In the genomic region with DNA sequence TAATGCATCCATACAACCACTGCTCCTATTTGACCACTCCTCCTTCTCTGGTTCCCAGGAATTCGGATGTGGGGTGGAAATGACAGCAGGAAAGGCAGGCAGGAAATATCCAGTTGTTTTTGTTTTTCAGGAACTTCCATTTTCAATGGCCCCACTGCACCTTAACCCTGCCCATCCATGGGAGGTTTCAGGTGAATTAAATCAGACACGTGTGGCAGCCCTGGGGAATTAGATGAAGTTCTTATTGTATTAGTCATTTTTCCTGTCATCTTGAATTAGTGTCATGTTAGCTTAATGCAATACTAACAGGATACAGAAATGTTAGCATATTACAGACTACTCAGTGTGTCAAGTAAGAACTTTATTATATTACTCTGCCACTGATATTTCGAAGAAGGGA, we compare ENCODE assay signal across 21 cellular contexts.
DNase-seq lines count a peak whose midpoint lies in the region; ATAC-seq and TF ChIP-seq lines count a peak whose summit lies in the region.
"Had no signal": no experiment of that assay in that cellular context is flagged by ENCODE, and none has a peak within 500 bp of the region (broad histone marks: within the 10 kb centered on the region; RNA-seq: fewer than 3 reads in every experiment).

No MANE protein-coding gene starts in this region.

- no peak for ATAC-seq in activated CD8-positive, alpha-beta T cell treated with anti-CD3 and anti-CD28 coated beads, Interleukin-2, amount 10 ng/mL, durations not matched to agents 7 days and 5 days
- no peak for ATAC-seq in stimulated activated naive B cell treated with anti-CD40 and anti-IgM and Interleukin-4, amounts not matched to agents 10 μg/mL and 1 μg/mL and 100 μg/mL, for 72 hours (replicated peaks)
- ATAC-seq: CD8-positive, alpha-beta T cell had no signal

- DNase-seq in M059J (ENCODE audit: low read depth) (peak; percentile 22), SK-N-DZ (ENCODE audit: low spot score) (peak; percentile 82), endothelial cell (ENCODE audit: low spot score) (peak; percentile 22), retina (peak; percentile 44)
- no peak for DNase-seq in activated CD8-positive, alpha-beta T cell treated with anti-CD3 and anti-CD28 coated beads, Interleukin-2, amount 10 ng/mL, durations not matched to agents 7 days and 5 days
- no peak for DNase-seq in activated CD4-positive, CD25-positive, alpha-beta regulatory T cell treated with anti-CD3 and anti-CD28 coated beads, Interleukin-2, amount 50 U/mL, for 72 hours
- no peak for DNase-seq in stimulated activated naive B cell treated with anti-CD40 and anti-IgM and Interleukin-4, amounts not matched to agents 10 μg/mL and 1 μg/mL and 100 μg/mL, for 72 hours
- DNase-seq: AML-193; C1 segment of cervical spinal cord; Caco-2; CD8-positive, alpha-beta T cell; GM23248; H7; NCI-H1092; NCI-H1436; NCI-H187; NCI-H2171 treated with DMSO at 0.1 percent for 48 hours; NCI-H345; NCI-H510A treated with DMSO at 0.1 percent for 48 hours; SHP77 had no signal

- CTCF ChIA-PET in activated CD8-positive, alpha-beta T cell treated with anti-CD3 and anti-CD28 coated beads, Interleukin-2, amount 10 ng/mL, durations not matched to agents 7 days and 5 days (lab: Charles Lee), result no interaction called here

- H3K9me3 Mint-ChIP-seq in endothelial cell (ENCODE audit: unreplicated experiment), result no peaks in the 10 kb centered on the region
- H3K9me3 Mint-ChIP-seq in activated CD8-positive, alpha-beta T cell treated with anti-CD3 and anti-CD28 coated beads, Interleukin-2, amount 10 ng/mL, durations not matched to agents 7 days and 5 days (ENCODE audit: insufficient read depth), result no peaks in the 10 kb centered on the region
- peaks cover 0 to 2% of the 10 kb centered on the region in 2 donors for H3K9me3 Mint-ChIP-seq in stimulated activated naive B cell treated with anti-CD40 and anti-IgM and Interleukin-4, amounts not matched to agents 10 μg/mL and 1 μg/mL and 100 μg/mL, for 72 hours

- TF ChIP-seq CTCF in endothelial cell (IDR thresholded peaks at IDR 0.05; ENCODE audit: unreplicated experiment), result no peak

- no peak overlapping the region for H3K4me3 Mint-ChIP-seq in endothelial cell (ENCODE audit: unreplicated experiment)
- no peak overlapping the region for H3K4me3 Mint-ChIP-seq in activated CD8-positive, alpha-beta T cell treated with anti-CD3 and anti-CD28 coated beads, Interleukin-2, amount 10 ng/mL, durations not matched to agents 7 days and 5 days
- H3K4me3 Mint-ChIP-seq in stimulated activated naive B cell treated with anti-CD40 and anti-IgM and Interleukin-4, amounts not matched to agents 10 μg/mL and 1 μg/mL and 100 μg/mL, for 72 hours, result no peak overlapping the region
- H3K4me3 Mint-ChIP-seq: CD8-positive, alpha-beta T cell; IgD-negative memory B cell had no signal

- POLR2A ChIA-PET in activated CD8-positive, alpha-beta T cell treated with anti-CD3 and anti-CD28 coated beads, Interleukin-2, amount 10 ng/mL, durations not matched to agents 7 days and 5 days (lab: Charles Lee), result no interaction called here

- H3K4me1 Mint-ChIP-seq in endothelial cell (ENCODE audit: unreplicated experiment), result peaks cover 12% of the 10 kb centered on the region
- H3K4me1 Mint-ChIP-seq in activated CD8-positive, alpha-beta T cell treated with anti-CD3 and anti-CD28 coated beads, Interleukin-2, amount 10 ng/mL, durations not matched to agents 7 days and 5 days (ENCODE audit: low read depth), result no peaks in the 10 kb centered on the region
- no peaks in the 10 kb centered on the region for H3K4me1 Mint-ChIP-seq in stimulated activated naive B cell treated with anti-CD40 and anti-IgM and Interleukin-4, amounts not matched to agents 10 μg/mL and 1 μg/mL and 100 μg/mL, for 72 hours
- H3K4me1 Mint-ChIP-seq: IgD-negative memory B cell had no signal

- no peaks in the 10 kb centered on the region for H3K36me3 Mint-ChIP-seq in endothelial cell (ENCODE audit: low read depth, unreplicated experiment)
- H3K36me3 Mint-ChIP-seq in activated CD8-positive, alpha-beta T cell treated with anti-CD3 and anti-CD28 coated beads, Interleukin-2, amount 10 ng/mL, durations not matched to agents 7 days and 5 days (ENCODE audit: low read depth), result no peaks in the 10 kb centered on the region
- no peaks in the 10 kb centered on the region for H3K36me3 Mint-ChIP-seq in stimulated activated naive B cell treated with anti-CD40 and anti-IgM and Interleukin-4, amounts not matched to agents 10 μg/mL and 1 μg/mL and 100 μg/mL, for 72 hours
- H3K36me3 Mint-ChIP-seq: CD8-positive, alpha-beta T cell; IgD-negative memory B cell had no signal

- peaks cover 6% of the 10 kb centered on the region for H3K27me3 Mint-ChIP-seq in endothelial cell (ENCODE audit: unreplicated experiment)
- H3K27me3 Mint-ChIP-seq in activated CD8-positive, alpha-beta T cell treated with anti-CD3 and anti-CD28 coated beads, Interleukin-2, amount 10 ng/mL, durations not matched to agents 7 days and 5 days (ENCODE audit: low read depth), result no peaks in the 10 kb centered on the region
- peaks cover 1 to 2% of the 10 kb centered on the region in 2 donors for H3K27me3 Mint-ChIP-seq in stimulated activated naive B cell treated with anti-CD40 and anti-IgM and Interleukin-4, amounts not matched to agents 10 μg/mL and 1 μg/mL and 100 μg/mL, for 72 hours
- H3K27me3 Mint-ChIP-seq: IgD-negative memory B cell had no signal

- peak overlapping the region; percentile 75 for H3K27ac Mint-ChIP-seq in endothelial cell (ENCODE audit: unreplicated experiment)
- H3K27ac Mint-ChIP-seq in activated CD8-positive, alpha-beta T cell treated with anti-CD3 and anti-CD28 coated beads, Interleukin-2, amount 10 ng/mL, durations not matched to agents 7 days and 5 days, result no peak overlapping the region
- no peak overlapping the region for H3K27ac Mint-ChIP-seq in stimulated activated naive B cell treated with anti-CD40 and anti-IgM and Interleukin-4, amounts not matched to agents 10 μg/mL and 1 μg/mL and 100 μg/mL, for 72 hours
- H3K27ac Mint-ChIP-seq: CD8-positive, alpha-beta T cell; IgD-negative memory B cell had no signal

Comparison
In these comparisons a context has a peak if more than half of its experiments do, and no peak if none do; other contexts are left out.
1. DNase-seq: peak in M059J (single experiment), SK-N-DZ (single experiment), endothelial cell (single experiment) and retina (single experiment); none in activated CD8-positive, alpha-beta T cell treated with anti-CD3 and anti-CD28 coated beads, Interleukin-2, amount 10 ng/mL, durations not matched to agents 7 days and 5 days (single experiment), activated CD4-positive, CD25-positive, alpha-beta regulatory T cell treated with anti-CD3 and anti-CD28 coated beads, Interleukin-2, amount 50 U/mL, for 72 hours (single experiment) and stimulated activated naive B cell treated with anti-CD40 and anti-IgM and Interleukin-4, amounts not matched to agents 10 μg/mL and 1 μg/mL and 100 μg/mL, for 72 hours (single experiment).